Comparison of ENCODE assay signal across 8 cellular contexts in the genomic region with DNA sequence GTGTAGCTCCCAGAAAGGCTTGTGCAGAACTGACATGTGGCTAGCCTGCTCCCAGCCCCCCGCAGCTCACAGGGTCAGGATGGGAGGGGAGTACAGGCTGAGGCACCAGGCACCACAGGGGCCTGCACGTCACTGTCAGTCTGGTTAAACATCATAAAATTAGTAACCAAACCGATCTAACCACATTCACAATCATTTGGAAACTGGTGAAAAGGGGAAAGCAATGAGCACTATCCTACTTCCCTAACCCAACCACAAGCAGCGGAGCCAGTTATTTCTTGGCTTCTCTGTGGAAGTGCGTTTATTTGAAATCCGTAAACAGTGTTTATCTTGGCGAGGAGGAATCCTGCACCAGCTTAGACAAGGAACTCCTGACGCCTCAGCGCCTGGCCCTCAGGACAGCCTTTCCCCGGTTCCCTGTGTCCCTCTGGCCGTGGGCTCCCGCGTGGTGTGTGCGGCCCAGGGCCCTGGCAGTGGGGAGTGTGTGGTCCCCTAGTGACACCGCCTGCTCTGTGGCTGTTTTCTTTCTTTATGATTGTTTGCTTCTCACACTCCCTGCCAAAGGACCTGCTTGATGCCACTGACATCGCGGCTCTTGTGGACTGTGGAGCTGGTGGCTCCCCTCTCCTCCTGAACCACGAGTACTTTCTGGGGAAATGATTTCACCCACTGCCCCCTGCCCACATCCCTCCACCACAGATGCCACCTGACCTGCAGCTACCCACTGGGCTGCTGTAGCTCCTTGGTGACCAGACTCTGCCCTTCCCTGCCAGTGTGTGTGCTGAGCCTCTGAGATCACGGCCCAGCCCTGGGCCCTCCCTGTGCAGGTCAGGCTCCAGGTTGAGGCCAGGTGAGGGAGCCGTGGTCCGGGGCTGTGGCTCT. TPM values are rescaled to one million over a fixed set of nuclear protein-coding genes. Genes with fewer than 3 reads are reported as not detected.
DNase-seq lines count a peak whose midpoint lies in the region; ATAC-seq and TF ChIP-seq lines count a peak whose summit lies in the region.

No MANE protein-coding gene starts in this region.

- H2BK20ac ChIP-seq in H9 (ENCODE audit: low read depth, low read length, poor library complexity, severe bottlenecking), result no peak overlapping the region

- H3K27ac Mint-ChIP-seq in H9, result peak overlapping the region in 2 of 3 experiments; percentile 61 to 96; a peak in 2 of 7 replicates
- H3K27ac Mint-ChIP-seq in central memory CD8-positive, alpha-beta T cell (ENCODE audit: low read depth), result peak overlapping the region; percentile 58

- H3K9me3 ChIP-seq in H9 (ENCODE audit: control insufficient read depth, low read depth, low read length), result no peaks in the 10 kb centered on the region

- no peaks in the 10 kb centered on the region for H3K36me3 Mint-ChIP-seq in H9 (ENCODE audit: insufficient read depth in 1 of 3, low read depth in 3 of 3)
- H3K36me3 Mint-ChIP-seq in central memory CD8-positive, alpha-beta T cell (ENCODE audit: insufficient read depth), result peaks cover 10% of the 10 kb centered on the region

- no peak overlapping the region for H2BK15ac ChIP-seq in H9 (ENCODE audit: low read depth, low read length)

- no peak overlapping the region for H4K91ac ChIP-seq in H9 (ENCODE audit: insufficient read length, low read depth, low read length)

- no peak overlapping the region for H2BK12ac ChIP-seq in H9 (ENCODE audit: insufficient read length, low read depth, low read length)

- no peak overlapping the region for H2BK5ac ChIP-seq in H9 (ENCODE audit: insufficient read length, low read length)

- no peak for ATAC-seq in central memory CD8-positive, alpha-beta T cell (replicated peaks; ENCODE audit: extremely low read depth, poor library complexity, severe bottlenecking)
- no peak for ATAC-seq in HG03280 (IDR thresholded peaks at IDR 0.05; ENCODE audit: unreplicated experiment)

- H3K79me1 ChIP-seq in H9 (ENCODE audit: insufficient read depth, low read depth, low read length, poor library complexity, severe bottlenecking), result no peaks in the 10 kb centered on the region

- peak; percentile 57 for DNase-seq in activated CD4-positive, alpha-beta T cell treated with anti-CD3 and anti-CD28 coated beads for 48 hours
- DNase-seq in activated CD4-positive, alpha-beta T cell treated with anti-CD3 and anti-CD28 coated beads for 1 hour, result no peak
- DNase-seq in H9 (no peak), NCI-H69 (lab: John Stamatoyannopoulos, UW) (peak; percentile 7), mucosa of gallbladder (ENCODE audit: low spot score) (peak; percentile 54), ecto neural progenitor cell (ENCODE audit: low spot score) (no peak)
- no peak for DNase-seq in central memory CD8-positive, alpha-beta T cell (ENCODE audit: low spot score in 2 of 2)

- H3K4me3 Mint-ChIP-seq in H9, result no peak overlapping the region
- H3K4me3 Mint-ChIP-seq in central memory CD8-positive, alpha-beta T cell, result peak overlapping the region; percentile 21

- no peak overlapping the region for H3K18ac ChIP-seq in H9 (ENCODE audit: insufficient read length, low read depth, low read length)

- peaks cover 3% of the 10 kb centered on the region; the same call in 1 of the 2 replicates for H3K4me1 ChIP-seq in H9 (ENCODE audit: insufficient read depth, low read length)

- H3K4me1 Mint-ChIP-seq in H9, result peaks cover 8 to 25% of the 10 kb centered on the region in 2 experiments
- peaks cover 33% of the 10 kb centered on the region for H3K4me1 Mint-ChIP-seq in central memory CD8-positive, alpha-beta T cell

- H3K27me3 ChIP-seq in H9 (ENCODE audit: insufficient read depth, low read length), result no peaks in the 10 kb centered on the region

- H3K9me3 Mint-ChIP-seq in H9, result no peaks in the 10 kb centered on the region
- no peaks in the 10 kb centered on the region for H3K9me3 Mint-ChIP-seq in central memory CD8-positive, alpha-beta T cell

- no peak overlapping the region for H4K5ac ChIP-seq in H9 (ENCODE audit: insufficient read length, low read depth, low read length)

- H3K4ac ChIP-seq in H9 (ENCODE audit: low read depth, low read length), result no peak overlapping the region

- H3K4me2 ChIP-seq in H9 (ENCODE audit: insufficient read depth, insufficient read length, low read length), result no peak overlapping the region

- no peaks in the 10 kb centered on the region; the same call in 1 of the 2 replicates for H3K27me3 Mint-ChIP-seq in H9 (ENCODE audit: low read depth)
- no peaks in the 10 kb centered on the region for H3K27me3 Mint-ChIP-seq in central memory CD8-positive, alpha-beta T cell

- no peak overlapping the region for H3K27ac ChIP-seq in H9 (ENCODE audit: insufficient read length, low read depth, low read length)

- no peak overlapping the region for H4K8ac ChIP-seq in H9 (replicated peaks; ENCODE audit: insufficient read length, low read depth, low read length)

- no peaks in the 10 kb centered on the region for H3K23me2 ChIP-seq in H9 (ENCODE audit: insufficient read length, low read depth, low read length, poor library complexity, severe bottlenecking)

- H3K23ac ChIP-seq in H9 (ENCODE audit: insufficient read length, low read depth, low read length), result no peak overlapping the region

- no peaks in the 10 kb centered on the region for H3K79me2 ChIP-seq in H9 (ENCODE audit: insufficient read depth, low read length)

- no peak overlapping the region for H3T11ph ChIP-seq in H9 (ENCODE audit: low read length)

- no peak overlapping the region for H2AFZ ChIP-seq in H9 (ENCODE audit: low read length)

- no peak overlapping the region for H3K9ac ChIP-seq in H9 (ENCODE audit: extremely low read depth, insufficient read length, low read length)

- H3K56ac ChIP-seq in H9 (ENCODE audit: insufficient read length, low read depth, low read length), result no peak overlapping the region

- no CpG with 5 or more reads among the region's 21 CpGs for WGBS in H9 (ENCODE audit: extremely low coverage, insufficient read length, low lambda C conversion rate)

- TF ChIP-seq CTCF in H9 (conservative IDR thresholded peaks at IDR 0.05), result no peak

- H2AK5ac ChIP-seq in H9 (ENCODE audit: insufficient read length, low read length), result no peak overlapping the region

- H4K20me1 ChIP-seq in H9 (ENCODE audit: control insufficient read depth, insufficient read depth, insufficient read length), result peaks cover 6% of the 10 kb centered on the region

- no peak overlapping the region for H2BK120ac ChIP-seq in H9 (ENCODE audit: low read depth, low read length, poor library complexity, severe bottlenecking)

- H3K14ac ChIP-seq in H9 (ENCODE audit: insufficient read depth, low read length), result no peak overlapping the region; the same call in 1 of the 2 replicates

RNA-seq across cellular contexts. Expression of gene INPP5A, which starts 38.0 kb away (rescaled TPM):
- total RNA-seq in H9 (2021) (17.7 and 19.1 TPM in 2 replicates), mucosa of gallbladder (44.4 TPM)

Comparison
In these comparisons a context has a peak if more than half of its experiments do, and no peak if none do; other contexts are left out.
1. DNase-seq: peak in activated CD4-positive, alpha-beta T cell treated with anti-CD3 and anti-CD28 coated beads for 48 hours (single experiment), NCI-H69 (single experiment) and mucosa of gallbladder (single experiment); none in activated CD4-positive, alpha-beta T cell treated with anti-CD3 and anti-CD28 coated beads for 1 hour (single experiment), H9 (single experiment), central memory CD8-positive, alpha-beta T cell (0 of 2) and ecto neural progenitor cell (single experiment).